ENCODE assay signal across 23 cellular contexts in the genomic region with DNA sequence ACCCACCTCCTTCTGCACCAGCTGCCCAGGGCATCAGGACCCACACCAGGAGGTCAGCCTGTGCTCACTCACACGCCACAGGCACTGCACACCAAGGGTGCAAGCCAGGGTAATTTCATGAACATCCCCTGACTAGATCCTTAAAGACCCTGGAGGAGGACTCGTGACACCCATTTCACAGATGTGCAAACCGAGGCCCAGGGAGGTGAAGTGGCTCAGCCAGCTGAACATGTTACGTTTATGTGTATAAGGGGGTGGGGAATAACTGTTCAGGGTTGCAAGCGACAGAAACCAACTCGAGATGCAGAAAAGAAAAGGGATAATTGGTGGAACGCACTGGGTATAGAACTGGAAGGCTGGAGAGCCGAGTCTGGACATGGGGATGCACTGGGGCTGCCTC.
DNase-seq lines count a peak whose midpoint lies in the region; ATAC-seq, FAIRE-seq and TF ChIP-seq lines count a peak whose summit lies in the region.
"Had no signal": no experiment of that assay in that cellular context is flagged by ENCODE, and none has a peak within 500 bp of the region (broad histone marks: within the 10 kb centered on the region; RNA-seq: fewer than 3 reads in every experiment).

No MANE protein-coding gene starts in this region.

- peaks cover 6% of the 10 kb centered on the region for H3K9me3 Mint-ChIP-seq in neural crest cell
- H3K9me3 Mint-ChIP-seq in T-cell, result peaks cover 2 to 8% (median 5%) of the 10 kb centered on the region in 3 donors
- H3K9me3 Mint-ChIP-seq: CD8-positive, alpha-beta T cell had no signal

- BruUV-seq in HepG2 (replicated peaks; lab: Mats Ljungman, UMichigan) (no TSS peak), K562 (replicated peaks; lab: Mats Ljungman, UMichigan) (no TSS peak)

- TF ChIP-seq CTCF in HepG2 (CRISPR knock-in tag; IDR thresholded peaks at IDR 0.05) (no peak), right lobe of liver (IDR thresholded peaks at IDR 0.05) (no peak), K562 (IDR thresholded peaks at IDR 0.05 in 2 of 3, conservative IDR thresholded peaks at IDR 0.05 in 1 of 3; ENCODE audit: insufficient read depth in 2 of 3, low read depth in 1 of 3, low read length in 3 of 3) (no peak), neural crest cell (conservative IDR thresholded peaks at IDR 0.05) (no peak), upper lobe of right lung (IDR thresholded peaks at IDR 0.05) (no peak)

- FAIRE-seq in HepG2 (lab: Jason Lieb, UNC), result no peak
- FAIRE-seq in K562 (lab: Jason Lieb, UNC), result no peak
- FAIRE-seq: A204.1, G401.6, GM12892 had no signal

- intact Hi-C loops in HepG2 (cut with micrococcal nuclease; ENCODE audit: unreplicated experiment) (no loop called here), right lobe of liver (cut with DNase I) (no loop called here), K562 (cut with micrococcal nuclease) (no loop called here), upper lobe of right lung (cut with DNase I) (no loop called here)

- TF ChIP-seq EP300 in HepG2 (IDR thresholded peaks at IDR 0.05; ENCODE audit: low read depth in 2 of 2, low read length in 2 of 2) (no peak), HepG2 (CRISPR knock-in tag; IDR thresholded peaks at IDR 0.05; ENCODE audit: borderline replicate concordance) (no peak), K562 (IDR thresholded peaks at IDR 0.05; ENCODE audit: low read length) (no peak)

- H3K27me3 Mint-ChIP-seq in neural crest cell (ENCODE audit: low read depth) (peaks cover 20% of the 10 kb centered on the region), T-cell (peaks cover 12 to 19% of the 10 kb centered on the region in 2 donors)
- H3K27me3 Mint-ChIP-seq: CD4-positive, CD25-positive, alpha-beta regulatory T cell had no signal

- TF ChIP-seq RAD21 in HepG2 (CRISPR knock-in tag; IDR thresholded peaks at IDR 0.05) (no peak), K562 (CRISPR knock-in tag; conservative IDR thresholded peaks at IDR 0.05 in 1 of 2, IDR thresholded peaks at IDR 0.05 in 1 of 2) (no peak)

- H3K9ac ChIP-seq in HepG2 (ENCODE audit: insufficient read depth, low read depth, low read length), result no peak overlapping the region
- no peak overlapping the region for H3K9ac ChIP-seq in K562 (ENCODE audit: insufficient read depth in 1 of 2, low read depth in 2 of 2, low read length in 2 of 2)
- H3K9ac ChIP-seq: BLaER1, GM23248 had no signal

- H3K4me1 Mint-ChIP-seq in neural crest cell, result peaks cover 22% of the 10 kb centered on the region
- no peaks in the 10 kb centered on the region for H3K4me1 Mint-ChIP-seq in T-cell
- H3K4me1 Mint-ChIP-seq: B cell; CD4-positive, CD25-positive, alpha-beta regulatory T cell had no signal

- H2AFZ ChIP-seq in HepG2 (ENCODE audit: low read length) (no peak overlapping the region), K562 (ENCODE audit: low read depth, low read length) (no peak overlapping the region)
- H2AFZ ChIP-seq: GM23248 had no signal

- H3K4me1 ChIP-seq in HepG2 (ENCODE audit: insufficient read depth, low read length) (no peaks in the 10 kb centered on the region), right lobe of liver (no peaks in the 10 kb centered on the region), K562 (replicated peaks in 1 of 2; ENCODE audit: control insufficient read depth in 2 of 2, insufficient read depth in 2 of 2, low read length in 2 of 2) (no peaks in the 10 kb centered on the region; a peak in 1 of 5 replicates), upper lobe of right lung (no peaks in the 10 kb centered on the region)
- H3K4me1 ChIP-seq: BLaER1, Caco-2 had no signal

- in situ Hi-C loops in HepG2 (cut with HindIII; ENCODE audit: extremely low pct_ligation_motif_present, low pct_unique_long_range_greater_than_20kb), result no loop called here
- in situ Hi-C loops in K562 (cut with MboI), result no loop called here

- H3K9me3 ChIP-seq in HepG2 (ENCODE audit: low read length) (peaks cover 6% of the 10 kb centered on the region; the same call in 1 of the 2 replicates), right lobe of liver (no peaks in the 10 kb centered on the region), K562 (replicated peaks; ENCODE audit: control insufficient read depth, insufficient read depth, low read depth, low read length) (no peaks in the 10 kb centered on the region; the same call in 1 of the 2 replicates), upper lobe of right lung (no peaks in the 10 kb centered on the region)

- CTCF ChIA-PET in HepG2 (lab: Yijun Ruan, JAX; ENCODE audit: low intra/inter-chr PET ratio, low total read pairs) (no interaction called here), K562 (lab: Yijun Ruan, JAX; ENCODE audit: low intra/inter-chr PET ratio) (no interaction called here), T-cell (lab: Charles Lee) (no interaction called here)

- H3K4me3 Mint-ChIP-seq in neural crest cell (no peak overlapping the region), T-cell (no peak overlapping the region)
- H3K4me3 Mint-ChIP-seq: B cell; CD4-positive, CD25-positive, alpha-beta regulatory T cell; CD8-positive, alpha-beta T cell; H9 had no signal

- no peaks in the 10 kb centered on the region for H3K9me1 ChIP-seq in K562 (ENCODE audit: control insufficient read depth, insufficient read depth, low read length)

- H3K4me3 ChIP-seq in HepG2 (replicated peaks in 1 of 3; ENCODE audit: insufficient read depth in 1 of 3, low read depth in 2 of 3, low read length in 3 of 3), result no peak overlapping the region
- no peak overlapping the region for H3K4me3 ChIP-seq in right lobe of liver
- H3K4me3 ChIP-seq in K562, result no peak overlapping the region
- no peak overlapping the region for H3K4me3 ChIP-seq in upper lobe of right lung
- H3K4me3 ChIP-seq: BLaER1, GM23248 had no signal

- H4K20me1 ChIP-seq in HepG2 (ENCODE audit: insufficient read depth, low read length) (no peaks in the 10 kb centered on the region), K562 (replicated peaks; ENCODE audit: control insufficient read depth, insufficient read depth, low read length) (no peaks in the 10 kb centered on the region; the same call in 1 of the 2 replicates)
- H4K20me1 ChIP-seq: BLaER1 had no signal

- POLR2A ChIA-PET in HepG2 (lab: Yijun Ruan, JAX) (no interaction called here), K562 (lab: Yijun Ruan, JAX) (interaction anchor here (0.7 to 1.3 kb wide), 2 partner anchors 16 to 85 kb away, joined by 3 read pairs; no protein-coding TSS in a partner anchor), T-cell (lab: Charles Lee) (no interaction called here)

- H3K4me2 ChIP-seq in HepG2 (ENCODE audit: low read depth, low read length) (no peak overlapping the region), K562 (ENCODE audit: insufficient read depth, low read length) (no peak overlapping the region)
- H3K4me2 ChIP-seq: BLaER1 had no signal

- H3K27me3 ChIP-seq in HepG2 (ENCODE audit: control insufficient read depth in 1 of 2, insufficient read depth in 2 of 2, low read length in 2 of 2), result peaks cover 5 to 82% of the 10 kb centered on the region in 2 experiments
- no peaks in the 10 kb centered on the region for H3K27me3 ChIP-seq in right lobe of liver
- peaks cover 8 to 49% of the 10 kb centered on the region in 2 experiments; a peak in 3 of 5 replicates for H3K27me3 ChIP-seq in K562 (ENCODE audit: control insufficient read depth in 2 of 2, insufficient read depth in 2 of 2, low read length in 2 of 2)
- H3K27me3 ChIP-seq in upper lobe of right lung, result peaks cover 7% of the 10 kb centered on the region
- H3K27me3 ChIP-seq: BLaER1 had no signal

- H3K27ac Mint-ChIP-seq in neural crest cell (ENCODE audit: unreplicated experiment) (peak overlapping the region; percentile 57), T-cell (no peak overlapping the region)
- H3K27ac Mint-ChIP-seq: B cell; CD4-positive, CD25-positive, alpha-beta regulatory T cell; CD8-positive, alpha-beta T cell had no signal

- H3K79me2 ChIP-seq in HepG2 (ENCODE audit: insufficient read depth, low read length), result no peaks in the 10 kb centered on the region
- no peaks in the 10 kb centered on the region for H3K79me2 ChIP-seq in K562 (ENCODE audit: control insufficient read depth, insufficient read depth, low read length)

- H3K27ac ChIP-seq in HepG2 (ENCODE audit: extremely low read length, insufficient read depth, low read length) (no peak overlapping the region), right lobe of liver (no peak overlapping the region), K562 (ENCODE audit: extremely low read depth, low read depth, low read length) (no peak overlapping the region), upper lobe of right lung (no peak overlapping the region)
- H3K27ac ChIP-seq: 22Rv1, BLaER1, C4-2B, GM23248 had no signal

- H3K36me3 ChIP-seq in HepG2 (replicated peaks in 1 of 2; ENCODE audit: control insufficient read depth in 1 of 2, insufficient read depth in 2 of 2, low read length in 2 of 2), result no peaks in the 10 kb centered on the region
- no peaks in the 10 kb centered on the region for H3K36me3 ChIP-seq in right lobe of liver
- H3K36me3 ChIP-seq in K562 (ENCODE audit: control insufficient read depth, insufficient read depth, low read length), result no peaks in the 10 kb centered on the region
- no peaks in the 10 kb centered on the region for H3K36me3 ChIP-seq in upper lobe of right lung
- H3K36me3 ChIP-seq: BLaER1 had no signal

- ATAC-seq in HepG2 (no peak), right lobe of liver (no peak), K562 (no peak), upper lobe of right lung (no peak), T-cell (replicated peaks in 1 of 4) (no peak)
- ATAC-seq: CD8-positive, alpha-beta T cell; HCT116 had no signal

- TF ChIP-seq POLR2A in HepG2 (IDR thresholded peaks at IDR 0.05; ENCODE audit: insufficient read depth in 1 of 2, low read depth in 2 of 2, low read length in 2 of 2), result no peak
- TF ChIP-seq POLR2A in right lobe of liver (IDR thresholded peaks at IDR 0.05), result no peak
- TF ChIP-seq POLR2A in K562 (conservative IDR thresholded peaks at IDR 0.05), result no peak

- DNase-seq in HepG2 (ENCODE audit: low spot score), result no peak
- no peak for DNase-seq in right lobe of liver
- no peak for DNase-seq in K562 (ENCODE audit: extremely low read depth in 1 of 4, low spot score in 3 of 4)
- no peak for DNase-seq in neural crest cell (ENCODE audit: low read depth, low spot score)
- peak; percentile 44 for DNase-seq in upper lobe of right lung
- no peak for DNase-seq in germinal center (ENCODE audit: low spot score)
- no peak for DNase-seq in T-cell
- DNase-seq in stimulated activated CD4-positive, alpha-beta T cell treated with anti-CD3 and anti-CD28 coated beads, Interleukin-2, amount 100 ng/mL, for 48 hours, result no peak
- DNase-seq: Caco-2; CD4-positive, CD25-positive, alpha-beta regulatory T cell; CD8-positive, alpha-beta T cell; DMS153; DND-41; GM23248; H9 had no signal

- 20% methylated on average over 7 of the region's 8 CpGs for WGBS in HepG2 (ENCODE audit: low lambda C conversion rate)
- 45% methylated on average over 6 of the region's 8 CpGs for WGBS in right lobe of liver (ENCODE audit: insufficient coverage, low coverage, low lambda C conversion rate, missing lambda C conversion rate)
- 0% methylated on average over 8 of the region's 8 CpGs for WGBS in K562 (ENCODE audit: insufficient coverage, low coverage, missing lambda C conversion rate)

- peaks cover 8% of the 10 kb centered on the region for H3K36me3 Mint-ChIP-seq in neural crest cell (ENCODE audit: low read depth)
- no peaks in the 10 kb centered on the region for H3K36me3 Mint-ChIP-seq in T-cell
- H3K36me3 Mint-ChIP-seq: CD4-positive, CD25-positive, alpha-beta regulatory T cell; CD8-positive, alpha-beta T cell had no signal

TF ChIP-seq in K562, 482 proteins besides CTCF, POLR2A, EP300 and RAD21 (continues in another document):
- no peak for TF ChIP-seq KLF1 (tag; IDR thresholded peaks at IDR 0.05)
- TF ChIP-seq RBM25 (IDR thresholded peaks at IDR 0.05; ENCODE audit: low read depth, low read length, severe bottlenecking), result peak; percentile 80
